In the genomic region with DNA sequence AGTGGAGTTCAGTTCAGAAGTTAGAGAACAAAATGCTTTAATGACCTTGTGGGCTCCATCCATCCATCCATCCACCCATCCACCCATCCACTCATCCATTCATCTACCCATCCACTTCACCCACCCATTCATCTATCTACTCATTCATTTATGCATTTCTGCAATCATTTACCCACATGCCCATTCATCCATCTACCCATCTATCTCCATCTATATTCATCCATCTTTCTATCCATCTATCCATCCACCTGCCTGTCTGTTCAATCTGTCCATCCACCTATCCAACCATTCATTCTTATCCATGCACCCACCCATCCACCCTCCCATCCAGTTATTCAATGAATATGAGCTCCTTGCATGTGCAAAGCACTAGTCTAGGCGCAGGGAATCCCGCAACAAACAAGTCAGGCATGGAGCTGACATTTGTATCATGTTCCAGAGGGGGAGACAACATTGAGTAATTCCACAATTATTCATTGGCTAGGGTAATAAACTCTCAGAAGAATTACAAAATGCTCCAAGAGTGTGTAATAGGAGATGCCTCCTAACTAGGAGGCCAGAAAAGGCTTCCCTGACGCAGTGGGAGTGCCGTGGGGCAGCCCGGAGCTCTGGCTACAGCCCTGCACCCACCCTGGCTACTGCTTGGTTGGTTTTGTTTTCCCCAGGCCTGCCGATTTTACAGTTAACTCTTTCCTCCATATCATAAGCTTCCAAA, we compare ENCODE assay signal across 11 cellular contexts.
A peak's percentile ranks its signal among the peaks of the same experiment; 100 is the strongest.
DNase-seq lines count a peak whose midpoint lies in the region; ATAC-seq lines count a peak whose summit lies in the region.
"Had no signal": no experiment of that assay in that cellular context is flagged by ENCODE, and none has a peak within 500 bp of the region (broad histone marks: within the 10 kb centered on the region; RNA-seq: fewer than 3 reads in every experiment).

No MANE protein-coding gene starts in this region.

- H2AFZ ChIP-seq in trophoblast cell (ENCODE audit: insufficient read depth, low read length, poor library complexity): no peak overlapping the region

- no peak overlapping the region for H3K4me3 ChIP-seq in trophoblast cell (ENCODE audit: low read depth, low read length)

- no peaks in the 10 kb centered on the region for H3K79me2 ChIP-seq in trophoblast cell (ENCODE audit: control insufficient read depth, insufficient read depth, low read length, poor library complexity)

- peak overlapping the region; percentile 94 for H3K27ac ChIP-seq in trophoblast cell (ENCODE audit: low read depth, low read length)

- peaks cover 42% of the 10 kb centered on the region for H3K79me1 ChIP-seq in trophoblast cell (ENCODE audit: low read length)

- no CpG with 5 or more reads among the region's 6 CpGs for WGBS in trophoblast cell (ENCODE audit: extremely low coverage, insufficient coverage, insufficient read length)

- no peak overlapping the region for H3K4me2 ChIP-seq in trophoblast cell (ENCODE audit: low read length)

- peak overlapping the region; percentile 7 for H4K8ac ChIP-seq in trophoblast cell (ENCODE audit: low read depth, low read length)

- H3K4me1 ChIP-seq in trophoblast cell (ENCODE audit: control insufficient read depth in 1 of 2, insufficient read depth in 2 of 2, low read length in 2 of 2): peaks cover 24 to 33% of the 10 kb centered on the region in 2 experiments

- peak overlapping the region; percentile 48 for H2BK12ac ChIP-seq in trophoblast cell (ENCODE audit: low read length)

- no peak overlapping the region for H4K12ac ChIP-seq in trophoblast cell (ENCODE audit: low read depth, low read length)

- no peak overlapping the region for H3K9ac ChIP-seq in trophoblast cell (ENCODE audit: low read length)

- peak overlapping the region; percentile 75 for H4K91ac ChIP-seq in trophoblast cell (ENCODE audit: low read depth, low read length)

- no peaks in the 10 kb centered on the region for H3K36me3 ChIP-seq in trophoblast cell (ENCODE audit: control insufficient read depth in 1 of 2, insufficient read depth in 2 of 2, low read length in 2 of 2)

- peaks cover 2% of the 10 kb centered on the region for H3K9me3 ChIP-seq in trophoblast cell (ENCODE audit: insufficient read depth, low read depth, low read length)

- peak overlapping the region; percentile 39 for H2BK120ac ChIP-seq in trophoblast cell (ENCODE audit: insufficient read depth, low read length, poor library complexity)

- H3K27me3 ChIP-seq in trophoblast cell (ENCODE audit: insufficient read depth, low read length): no peaks in the 10 kb centered on the region

- peak overlapping the region; percentile 71 for H3K4ac ChIP-seq in trophoblast cell (ENCODE audit: low read depth, low read length)

- H3K14ac ChIP-seq in trophoblast cell (ENCODE audit: low read length): no peak overlapping the region

- no peak overlapping the region for H3K23ac ChIP-seq in trophoblast cell (ENCODE audit: low read length)

- no peak for ATAC-seq in HG03521 (IDR thresholded peaks at IDR 0.05; ENCODE audit: unreplicated experiment)

- H2AK5ac ChIP-seq in trophoblast cell (ENCODE audit: low read length): no peak overlapping the region

- peak overlapping the region; percentile 68 for H2BK5ac ChIP-seq in trophoblast cell (ENCODE audit: low read depth, low read length, poor library complexity)

- H3K18ac ChIP-seq in trophoblast cell (ENCODE audit: low read length): no peak overlapping the region

- DNase-seq in EH (ENCODE audit: low read depth) (peak; percentile 96), T1000 (lab: John Stamatoyannopoulos, UW) (peak; percentile 44), glomerular visceral epithelial cell (ENCODE audit: extremely low spot score) (peak; percentile 55), trophoblast cell (no peak), DMS 273 (lab: John Stamatoyannopoulos, UW; ENCODE audit: unreplicated experiment) (no peak), NCI-H82 treated with DMSO at 0.1 percent for 48 hours (lab: John Stamatoyannopoulos, UW; ENCODE audit: unreplicated experiment) (no peak), NCI-H1105 treated with DMSO at 0.1 percent for 48 hours (lab: John Stamatoyannopoulos, UW) (no peak)
- DNase-seq: central memory CD4-positive, alpha-beta T cell; DMS 273 treated with DMSO at 0.1 percent for 48 hours; NCI-H510A had no signal

Comparison
In these comparisons a context has a peak if more than half of its experiments do, and no peak if none do; other contexts are left out.
1. DNase-seq: peak in EH (single experiment), T1000 (single experiment) and glomerular visceral epithelial cell (single experiment); none in trophoblast cell (0 of 2), DMS 273 (single experiment), NCI-H82 treated with DMSO at 0.1 percent for 48 hours (single experiment) and NCI-H1105 treated with DMSO at 0.1 percent for 48 hours (single experiment).